26 cellular contexts compared by ENCODE assay signal in genomic region chr14:37311233-37311632, GRCh38.
"Had no signal": no experiment of that assay in that cellular context is flagged by ENCODE, and none has a peak within 500 bp of the region (broad histone marks: within the 10 kb centered on the region; RNA-seq: fewer than 3 reads in every experiment).

No MANE protein-coding gene starts in this region.

- H3K27ac ChIP-seq: brain microvascular endothelial cell, coronary artery, dorsolateral prefrontal cortex, esophagus muscularis mucosa had no signal

- H3K9me3 ChIP-seq: esophagus muscularis mucosa had no signal

- ATAC-seq: activated T-cell treated with anti-CD3 and anti-CD28 coated beads, Interleukin-2, amount 50 U/mL, for 72 hours had no signal

- DNase-seq: activated CD4-positive, alpha-beta memory T cell treated with anti-CD3 and anti-CD28 coated beads, Interleukin-2, amount 10 ng/mL, durations not matched to agents 7 days and 5 days; activated CD4-positive, alpha-beta T cell treated with anti-CD3 and anti-CD28 coated beads for 4 hours; activated CD4-positive, alpha-beta T cell treated with anti-CD3 and anti-CD28 coated beads, Interleukin-2, amount 10 ng/mL, durations not matched to agents 7 days and 5 days; activated CD4-positive, alpha-beta T cell treated with anti-CD3 and anti-CD28 coated beads, Interleukin-2, amount 50 U/mL, for 4 hours; activated CD4-positive, CD25-positive, alpha-beta regulatory T cell; activated CD4-positive, CD25-positive, alpha-beta regulatory T cell treated with anti-CD3 and anti-CD28 coated beads, Interleukin-2, amount 50 U/mL, for 72 hours; activated CD8-positive, alpha-beta memory T cell treated with anti-CD3 and anti-CD28 coated beads, Interleukin-2, amount 50 U/mL, for 48 hours; activated gamma-delta T cell treated with Interleukin-2 at 50 U/mL for 16 hours; activated naive CD4-positive, alpha-beta T cell treated with anti-CD3 and anti-CD28 coated beads, Interleukin-2, amount 50 U/mL, for 16 hours; activated naive CD4-positive, alpha-beta T cell treated with Interleukin-2 at 50 U/mL for 16 hours; activated T-cell treated with anti-CD3 and anti-CD28 coated beads for 4 hours; activated T-cell treated with anti-CD3 and anti-CD28 coated beads, Interleukin-2, amount 50 U/mL, for 24 hours; activated T-cell treated with anti-CD3 and anti-CD28 coated beads, Interleukin-2, amount 50 U/mL, for 72 hours; amniotic stem cell; anterior cingulate cortex; brain microvascular endothelial cell; dorsolateral prefrontal cortex; effector memory CD4-positive, alpha-beta T cell; erythroblast; foreskin melanocyte; head of caudate nucleus; T-helper 2 cell had no signal

- H3K4me3 ChIP-seq: coronary artery, dorsolateral prefrontal cortex, esophagus muscularis mucosa had no signal

- FAIRE-seq: astrocyte, bronchial epithelial cell had no signal

- H3K36me3 ChIP-seq: brain microvascular endothelial cell had no signal

- H3K27me3 ChIP-seq: brain microvascular endothelial cell, dorsolateral prefrontal cortex, esophagus muscularis mucosa had no signal
